In the genomic region with DNA sequence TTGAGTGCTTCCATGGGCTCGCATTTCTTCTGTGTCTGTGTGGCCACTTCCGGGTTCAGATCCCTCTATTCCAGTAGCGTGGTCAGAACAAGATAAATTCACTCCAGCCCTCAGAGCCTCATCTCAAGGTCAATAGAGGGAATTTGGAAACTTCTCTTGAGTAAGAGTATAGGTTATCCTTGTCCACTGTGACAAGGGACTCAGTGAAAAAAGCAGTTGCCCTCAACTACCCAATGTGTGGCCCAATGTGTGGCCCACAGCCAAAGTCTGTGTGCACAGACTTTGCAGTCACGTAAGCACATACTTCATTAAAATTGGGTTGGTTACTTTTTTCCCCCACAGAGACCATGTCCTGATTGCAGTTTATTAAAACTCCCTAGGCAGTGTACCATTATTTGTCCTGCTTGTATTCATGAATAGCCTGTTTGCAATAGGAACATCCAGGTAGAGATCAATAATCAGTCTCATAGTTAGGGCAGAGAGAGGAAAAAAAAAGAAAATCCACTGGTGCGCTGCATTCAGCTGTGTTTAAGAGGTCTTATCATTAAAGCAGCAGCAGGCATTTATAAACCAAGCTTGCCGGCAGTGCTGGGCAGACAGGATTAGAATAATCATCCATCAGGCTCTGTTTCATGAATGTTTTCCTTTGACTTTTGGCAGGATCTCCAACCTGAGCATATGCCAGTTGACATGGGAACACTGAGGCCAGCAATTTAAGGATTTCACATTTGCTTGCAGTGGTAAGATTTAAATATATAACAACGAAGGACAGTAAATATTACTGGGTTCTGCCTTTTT, we compare ENCODE assay signal across 17 cellular contexts.
A peak's percentile ranks its signal among the peaks of the same experiment; 100 is the strongest.
DNase-seq lines count a peak whose midpoint lies in the region; ATAC-seq and TF ChIP-seq lines count a peak whose summit lies in the region.
"Had no signal": no experiment of that assay in that cellular context is flagged by ENCODE, and none has a peak within 500 bp of the region (broad histone marks: within the 10 kb centered on the region; RNA-seq: fewer than 3 reads in every experiment).

No MANE protein-coding gene starts in this region.

- TF ChIP-seq CTCF in retinal pigment epithelial cell (conservative IDR thresholded peaks at IDR 0.05; ENCODE audit: low read depth, low read length) (no peak), testis (IDR thresholded peaks at IDR 0.05) (no peak)

- peak; percentile 61 for DNase-seq in NCI-H1092 treated with DMSO at 0.1 percent for 48 hours (lab: John Stamatoyannopoulos, UW)
- peak; percentile 48 for DNase-seq in NCI-H524 treated with DMSO at 0.1 percent for 48 hours (lab: John Stamatoyannopoulos, UW)
- DNase-seq in fibroblast of gingiva (ENCODE audit: low read depth): peak; percentile 30
- DNase-seq in retinal pigment epithelial cell (ENCODE audit: low read depth): peak; percentile 48
- no peak for DNase-seq in testis
- DNase-seq: activated CD4-positive, CD25-positive, alpha-beta regulatory T cell treated with anti-CD3 and anti-CD28 coated beads, Interleukin-2, amount 50 U/mL, for 72 hours; activated CD8-positive, alpha-beta memory T cell treated with anti-CD3 and anti-CD28 coated beads, Interleukin-2, amount 50 U/mL, for 4 hours; KG1; naive B cell; NK-92 treated with Interleukin-12 subunit alpha and Interleukin-12 subunit beta, amount 100 ng/mL, for 24 hours; retina; T-helper 17 cell had no signal

- WGBS in testis, 2 donors: 43 to 61% methylated on average over 7 of the region's 7 CpGs

- H3K4me1 ChIP-seq in testis: peaks cover 20% of the 10 kb centered on the region
- H3K4me1 ChIP-seq: BLaER1 had no signal

- no peak for TF ChIP-seq POLR2A in testis (IDR thresholded peaks at IDR 0.05)

- H3K27me3 ChIP-seq in testis: no peaks in the 10 kb centered on the region
- H3K27me3 ChIP-seq: BLaER1, body of pancreas had no signal

- ATAC-seq in HG03139 (IDR thresholded peaks at IDR 0.05; ENCODE audit: unreplicated experiment): no peak
- ATAC-seq in HG02588 (IDR thresholded peaks at IDR 0.05; ENCODE audit: unreplicated experiment): no peak
- ATAC-seq: body of pancreas, T-helper 17 cell had no signal

- intact Hi-C loops in testis (cut with DNase I; ENCODE audit: low total_unique reads): no loop called here

- H3K4me3 ChIP-seq in retinal pigment epithelial cell (ENCODE audit: low read length) (no peak overlapping the region), testis (no peak overlapping the region)
- H3K4me3 ChIP-seq: BLaER1, body of pancreas had no signal

- no peaks in the 10 kb centered on the region for H3K9me3 ChIP-seq in testis
- H3K9me3 ChIP-seq: BLaER1, body of pancreas had no signal

- no peaks in the 10 kb centered on the region for H3K36me3 ChIP-seq in testis (ENCODE audit: low read depth, missing control alignments)
- H3K36me3 ChIP-seq: BLaER1 had no signal

- no peak overlapping the region for H3K27ac ChIP-seq in testis
- H3K27ac ChIP-seq: BLaER1, body of pancreas, HL-60 had no signal
